ENCODE assay signal across 1 cellular context in the genomic region with DNA sequence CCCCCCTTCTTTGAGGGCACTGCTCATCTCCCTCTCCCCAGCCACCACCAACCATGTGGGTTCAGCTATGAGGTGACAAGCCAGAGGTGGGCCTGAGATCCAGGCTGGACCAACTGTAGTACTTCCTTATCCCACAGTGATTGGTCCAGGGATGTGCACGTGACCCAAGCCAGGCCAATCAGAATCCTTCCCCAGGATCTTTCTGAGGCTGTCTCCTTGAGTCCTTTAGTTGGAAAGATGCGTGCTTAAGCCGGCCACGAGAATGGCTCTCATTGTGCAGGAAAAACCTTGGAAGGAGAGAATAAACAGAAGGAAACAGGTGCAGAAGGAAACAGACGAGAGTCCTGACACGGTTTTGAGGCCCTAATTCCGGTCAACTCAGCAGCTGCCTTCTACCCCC.
TF ChIP-seq lines count a peak whose summit lies in the region.

No MANE protein-coding gene starts in this region.

TF ChIP-seq in WTC11, 78 proteins besides CTCF, POLR2A, EP300 and RAD21 (continued from another document):
- TF ChIP-seq, protein P1, sequence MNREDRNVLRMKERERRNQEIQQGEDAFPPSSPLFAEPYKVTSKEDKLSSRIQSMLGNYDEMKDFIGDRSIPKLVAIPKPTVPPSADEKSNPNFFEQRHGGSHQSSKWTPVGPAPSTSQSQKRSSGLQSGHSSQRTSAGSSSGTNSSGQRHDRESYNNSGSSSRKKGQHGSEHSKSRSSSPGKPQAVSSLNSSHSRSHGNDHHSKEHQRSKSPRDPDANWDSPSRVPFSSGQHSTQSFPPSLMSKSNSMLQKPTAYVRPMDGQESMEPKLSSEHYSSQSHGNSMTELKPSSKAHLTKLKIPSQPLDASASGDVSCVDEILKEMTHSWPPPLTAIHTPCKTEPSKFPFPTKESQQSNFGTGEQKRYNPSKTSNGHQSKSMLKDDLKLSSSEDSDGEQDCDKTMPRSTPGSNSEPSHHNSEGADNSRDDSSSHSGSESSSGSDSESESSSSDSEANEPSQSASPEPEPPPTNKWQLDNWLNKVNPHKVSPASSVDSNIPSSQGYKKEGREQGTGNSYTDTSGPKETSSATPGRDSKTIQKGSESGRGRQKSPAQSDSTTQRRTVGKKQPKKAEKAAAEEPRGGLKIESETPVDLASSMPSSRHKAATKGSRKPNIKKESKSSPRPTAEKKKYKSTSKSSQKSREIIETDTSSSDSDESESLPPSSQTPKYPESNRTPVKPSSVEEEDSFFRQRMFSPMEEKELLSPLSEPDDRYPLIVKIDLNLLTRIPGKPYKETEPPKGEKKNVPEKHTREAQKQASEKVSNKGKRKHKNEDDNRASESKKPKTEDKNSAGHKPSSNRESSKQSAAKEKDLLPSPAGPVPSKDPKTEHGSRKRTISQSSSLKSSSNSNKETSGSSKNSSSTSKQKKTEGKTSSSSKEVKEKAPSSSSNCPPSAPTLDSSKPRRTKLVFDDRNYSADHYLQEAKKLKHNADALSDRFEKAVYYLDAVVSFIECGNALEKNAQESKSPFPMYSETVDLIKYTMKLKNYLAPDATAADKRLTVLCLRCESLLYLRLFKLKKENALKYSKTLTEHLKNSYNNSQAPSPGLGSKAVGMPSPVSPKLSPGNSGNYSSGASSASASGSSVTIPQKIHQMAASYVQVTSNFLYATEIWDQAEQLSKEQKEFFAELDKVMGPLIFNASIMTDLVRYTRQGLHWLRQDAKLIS (CRISPR knock-in tag; IDR thresholded peaks at IDR 0.05; ENCODE audit: borderline replicate concordance) = no peak
- TF ChIP-seq NFYB (CRISPR knock-in tag; conservative IDR thresholded peaks at IDR 0.05; ENCODE audit: low read depth) (peak; percentile 34; the same call in 1 of the 2 replicates), TEAD1 (CRISPR knock-in tag; IDR thresholded peaks at IDR 0.05) (no peak), ZBTB21 (CRISPR knock-in tag; IDR thresholded peaks at IDR 0.05; ENCODE audit: borderline replicate concordance) (no peak), FOXK1 (CRISPR knock-in tag; IDR thresholded peaks at IDR 0.05) (no peak), GTF2I (CRISPR knock-in tag; conservative IDR thresholded peaks at IDR 0.05) (no peak), NR3C1 (CRISPR knock-in tag; conservative IDR thresholded peaks at IDR 0.05; ENCODE audit: low read depth) (no peak), IRF2 (CRISPR knock-in tag; IDR thresholded peaks at IDR 0.05; ENCODE audit: borderline replicate concordance, low read depth) (no peak), ZNF396 (CRISPR knock-in tag; IDR thresholded peaks at IDR 0.05; ENCODE audit: borderline replicate concordance) (no peak), HMGA2 (CRISPR knock-in tag; IDR thresholded peaks at IDR 0.05) (no peak)
- TF ChIP-seq, protein P2, sequence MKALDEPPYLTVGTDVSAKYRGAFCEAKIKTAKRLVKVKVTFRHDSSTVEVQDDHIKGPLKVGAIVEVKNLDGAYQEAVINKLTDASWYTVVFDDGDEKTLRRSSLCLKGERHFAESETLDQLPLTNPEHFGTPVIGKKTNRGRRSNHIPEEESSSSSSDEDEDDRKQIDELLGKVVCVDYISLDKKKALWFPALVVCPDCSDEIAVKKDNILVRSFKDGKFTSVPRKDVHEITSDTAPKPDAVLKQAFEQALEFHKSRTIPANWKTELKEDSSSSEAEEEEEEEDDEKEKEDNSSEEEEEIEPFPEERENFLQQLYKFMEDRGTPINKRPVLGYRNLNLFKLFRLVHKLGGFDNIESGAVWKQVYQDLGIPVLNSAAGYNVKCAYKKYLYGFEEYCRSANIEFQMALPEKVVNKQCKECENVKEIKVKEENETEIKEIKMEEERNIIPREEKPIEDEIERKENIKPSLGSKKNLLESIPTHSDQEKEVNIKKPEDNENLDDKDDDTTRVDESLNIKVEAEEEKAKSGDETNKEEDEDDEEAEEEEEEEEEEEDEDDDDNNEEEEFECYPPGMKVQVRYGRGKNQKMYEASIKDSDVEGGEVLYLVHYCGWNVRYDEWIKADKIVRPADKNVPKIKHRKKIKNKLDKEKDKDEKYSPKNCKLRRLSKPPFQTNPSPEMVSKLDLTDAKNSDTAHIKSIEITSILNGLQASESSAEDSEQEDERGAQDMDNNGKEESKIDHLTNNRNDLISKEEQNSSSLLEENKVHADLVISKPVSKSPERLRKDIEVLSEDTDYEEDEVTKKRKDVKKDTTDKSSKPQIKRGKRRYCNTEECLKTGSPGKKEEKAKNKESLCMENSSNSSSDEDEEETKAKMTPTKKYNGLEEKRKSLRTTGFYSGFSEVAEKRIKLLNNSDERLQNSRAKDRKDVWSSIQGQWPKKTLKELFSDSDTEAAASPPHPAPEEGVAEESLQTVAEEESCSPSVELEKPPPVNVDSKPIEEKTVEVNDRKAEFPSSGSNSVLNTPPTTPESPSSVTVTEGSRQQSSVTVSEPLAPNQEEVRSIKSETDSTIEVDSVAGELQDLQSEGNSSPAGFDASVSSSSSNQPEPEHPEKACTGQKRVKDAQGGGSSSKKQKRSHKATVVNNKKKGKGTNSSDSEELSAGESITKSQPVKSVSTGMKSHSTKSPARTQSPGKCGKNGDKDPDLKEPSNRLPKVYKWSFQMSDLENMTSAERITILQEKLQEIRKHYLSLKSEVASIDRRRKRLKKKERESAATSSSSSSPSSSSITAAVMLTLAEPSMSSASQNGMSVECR (CRISPR knock-in tag; IDR thresholded peaks at IDR 0.05; ENCODE audit: borderline replicate concordance) = no peak
- TF ChIP-seq, protein P3, sequence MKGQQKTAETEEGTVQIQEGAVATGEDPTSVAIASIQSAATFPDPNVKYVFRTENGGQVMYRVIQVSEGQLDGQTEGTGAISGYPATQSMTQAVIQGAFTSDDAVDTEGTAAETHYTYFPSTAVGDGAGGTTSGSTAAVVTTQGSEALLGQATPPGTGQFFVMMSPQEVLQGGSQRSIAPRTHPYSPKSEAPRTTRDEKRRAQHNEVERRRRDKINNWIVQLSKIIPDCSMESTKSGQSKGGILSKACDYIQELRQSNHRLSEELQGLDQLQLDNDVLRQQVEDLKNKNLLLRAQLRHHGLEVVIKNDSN (CRISPR knock-in tag; IDR thresholded peaks at IDR 0.05) = peak; percentile 28; the same call in 1 of the 2 replicates
- TF ChIP-seq, protein P4, sequence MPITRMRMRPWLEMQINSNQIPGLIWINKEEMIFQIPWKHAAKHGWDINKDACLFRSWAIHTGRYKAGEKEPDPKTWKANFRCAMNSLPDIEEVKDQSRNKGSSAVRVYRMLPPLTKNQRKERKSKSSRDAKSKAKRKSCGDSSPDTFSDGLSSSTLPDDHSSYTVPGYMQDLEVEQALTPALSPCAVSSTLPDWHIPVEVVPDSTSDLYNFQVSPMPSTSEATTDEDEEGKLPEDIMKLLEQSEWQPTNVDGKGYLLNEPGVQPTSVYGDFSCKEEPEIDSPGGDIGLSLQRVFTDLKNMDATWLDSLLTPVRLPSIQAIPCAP (CRISPR knock-in tag; IDR thresholded peaks at IDR 0.05) = no peak
- TF ChIP-seq, protein P5, sequence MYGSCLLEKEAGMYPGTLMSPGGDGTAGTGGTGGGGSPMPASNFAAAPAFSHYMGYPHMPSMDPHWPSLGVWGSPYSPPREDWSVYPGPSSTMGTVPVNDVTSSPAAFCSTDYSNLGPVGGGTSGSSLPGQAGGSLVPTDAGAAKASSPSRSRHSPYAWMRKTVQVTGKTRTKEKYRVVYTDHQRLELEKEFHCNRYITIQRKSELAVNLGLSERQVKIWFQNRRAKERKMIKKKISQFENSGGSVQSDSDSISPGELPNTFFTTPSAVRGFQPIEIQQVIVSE (CRISPR knock-in tag; IDR thresholded peaks at IDR 0.05; ENCODE audit: borderline replicate concordance) = no peak
- TF ChIP-seq, protein P6, sequence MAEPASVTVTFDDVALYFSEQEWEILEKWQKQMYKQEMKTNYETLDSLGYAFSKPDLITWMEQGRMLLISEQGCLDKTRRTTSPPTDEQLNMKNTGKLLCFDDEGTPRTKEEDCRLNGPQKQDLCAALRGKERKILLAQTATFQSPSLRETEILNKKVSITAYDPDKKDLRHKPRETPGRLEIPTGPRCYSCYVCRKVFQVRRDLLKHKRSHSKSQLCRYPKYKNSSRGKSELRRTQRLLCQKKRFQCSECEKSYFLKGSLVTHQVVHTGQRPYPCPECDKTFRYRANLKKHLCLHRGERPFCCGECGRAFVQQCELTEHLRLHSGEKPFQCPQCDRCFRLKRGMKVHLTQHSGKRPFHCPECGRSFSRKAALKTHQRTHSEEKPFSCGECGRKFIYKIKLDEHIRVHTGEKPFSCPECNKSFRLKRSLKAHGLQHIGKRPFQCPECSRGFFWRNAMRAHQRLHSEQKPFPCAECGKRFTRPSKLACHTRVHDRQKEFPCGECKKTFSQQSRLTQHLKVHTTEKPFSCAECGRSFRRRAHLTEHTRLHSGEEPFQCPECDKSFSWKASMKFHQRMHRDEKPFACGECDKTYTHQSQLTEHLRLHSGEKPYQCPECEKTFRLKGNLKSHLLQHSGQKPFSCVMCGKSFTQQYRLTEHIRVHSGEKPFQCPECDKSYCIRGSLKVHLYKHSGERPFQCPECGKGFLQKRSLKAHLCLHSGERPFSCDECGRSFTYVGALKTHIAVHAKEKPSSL (CRISPR knock-in tag; conservative IDR thresholded peaks at IDR 0.05) = no peak
